19 cellular contexts compared by ENCODE assay signal in genomic region chr6:21404577-21404976, GRCh38.
DNase-seq lines count a peak whose midpoint lies in the region; ATAC-seq and TF ChIP-seq lines count a peak whose summit lies in the region.
"Had no signal": no experiment of that assay in that cellular context is flagged by ENCODE, and none has a peak within 500 bp of the region (broad histone marks: within the 10 kb centered on the region; RNA-seq: fewer than 3 reads in every experiment).

No MANE protein-coding gene starts in this region.

- no peak overlapping the region for H3K27ac Mint-ChIP-seq in activated T-cell treated with anti-CD3 and anti-CD28 coated beads, Interleukin-2, amount 50 U/mL, for 24 hours
- H3K27ac Mint-ChIP-seq: natural killer cell treated with Interleukin-12 subunit alpha and Interleukin-12 subunit beta and Interleukin-15 and Interleukin-18, amount 100 ng/mL, for 72 hours had no signal

- H3K4me3 ChIP-seq in heart left ventricle, result no peak overlapping the region
- H3K4me3 ChIP-seq: left lung had no signal

- intact Hi-C loops in heart left ventricle (cut with DNase I), result no loop called here

- no peaks in the 10 kb centered on the region for H3K9me3 Mint-ChIP-seq in activated T-cell treated with anti-CD3 and anti-CD28 coated beads, Interleukin-2, amount 50 U/mL, for 24 hours
- H3K9me3 Mint-ChIP-seq: natural killer cell treated with Interleukin-12 subunit alpha and Interleukin-12 subunit beta and Interleukin-15 and Interleukin-18, amount 100 ng/mL, for 72 hours had no signal

- no peaks in the 10 kb centered on the region for H3K36me3 ChIP-seq in heart left ventricle
- H3K36me3 ChIP-seq: left lung, WERI-Rb-1 had no signal

- H3K4me3 Mint-ChIP-seq in activated T-cell treated with anti-CD3 and anti-CD28 coated beads, Interleukin-2, amount 50 U/mL, for 24 hours, result no peak overlapping the region
- H3K4me3 Mint-ChIP-seq: natural killer cell treated with Interleukin-12 subunit alpha and Interleukin-12 subunit beta and Interleukin-15 and Interleukin-18, amount 100 ng/mL, for 72 hours had no signal

- H3K36me3 Mint-ChIP-seq in activated T-cell treated with anti-CD3 and anti-CD28 coated beads, Interleukin-2, amount 50 U/mL, for 24 hours (ENCODE audit: low read depth), result no peaks in the 10 kb centered on the region

- H3K4me1 ChIP-seq in heart left ventricle, result no peaks in the 10 kb centered on the region
- H3K4me1 ChIP-seq: left lung had no signal

- ATAC-seq in GM18499 (IDR thresholded peaks at IDR 0.05; ENCODE audit: insufficient read depth, unreplicated experiment), result peak; percentile 52
- peak; percentile 62 for ATAC-seq in GM21723 (IDR thresholded peaks at IDR 0.05; ENCODE audit: unreplicated experiment)
- ATAC-seq in HG03432 (IDR thresholded peaks at IDR 0.05; ENCODE audit: unreplicated experiment), result peak; percentile 76
- no peak for ATAC-seq in heart left ventricle
- ATAC-seq: left lung; natural killer cell treated with Interleukin-12 subunit alpha and Interleukin-12 subunit beta and Interleukin-15 and Interleukin-18, amount 100 ng/mL, for 72 hours; right cardiac atrium had no signal

- TF ChIP-seq POLR2A in heart left ventricle (IDR thresholded peaks at IDR 0.05), result no peak

- peaks cover 33% of the 10 kb centered on the region for H3K27me3 Mint-ChIP-seq in activated T-cell treated with anti-CD3 and anti-CD28 coated beads, Interleukin-2, amount 50 U/mL, for 24 hours

- DNase-seq in SKM-1 treated with dmso at 0.1 percent for 144 hours (lab: John Stamatoyannopoulos, UW; ENCODE audit: unreplicated experiment) (peak; percentile 70), SK-N-DZ (ENCODE audit: low spot score) (no peak), Ammon's horn (ENCODE audit: low spot score) (no peak), heart left ventricle (no peak)
- DNase-seq in activated T-cell treated with anti-CD3 and anti-CD28 coated beads, Interleukin-2, amount 50 U/mL, for 24 hours, result no peak
- DNase-seq: activated T-cell treated with anti-CD3 and anti-CD28 coated beads for 4 hours; hippocampal formation; NCI-H1092; NCI-H510A treated with DMSO at 0.1 percent for 48 hours; right cardiac atrium; stimulated activated CD4-positive, alpha-beta T cell treated with anti-CD3 and anti-CD28 coated beads, Interleukin-4, amount 100 ng/mL, for 1 hour; stimulated activated naive CD4-positive, alpha-beta T cell; WERI-Rb-1 had no signal

- no peaks in the 10 kb centered on the region for H3K27me3 ChIP-seq in heart left ventricle
- H3K27me3 ChIP-seq: left lung had no signal

- WGBS in heart left ventricle, 4 donors, result 73 to 92% (median 83%) methylated on average over 2 of the region's 2 CpGs

- TF ChIP-seq CTCF in heart left ventricle (IDR thresholded peaks at IDR 0.05), result no peak

- peaks cover 14% of the 10 kb centered on the region for H3K4me1 Mint-ChIP-seq in activated T-cell treated with anti-CD3 and anti-CD28 coated beads, Interleukin-2, amount 50 U/mL, for 24 hours (ENCODE audit: low read depth)

- H3K27ac ChIP-seq in heart left ventricle, result no peak overlapping the region
- H3K27ac ChIP-seq: epithelial cell of prostate, left lung, WERI-Rb-1 had no signal

- H3K9me3 ChIP-seq in heart left ventricle, result peaks cover 0 to 2% (median 0%) of the 10 kb centered on the region in 12 donors
- H3K9me3 ChIP-seq: left lung had no signal

Comparison
In these comparisons a context has a peak if more than half of its experiments do, and no peak if none do; other contexts are left out.
1. ATAC-seq: peak in GM18499 (single experiment), GM21723 (single experiment) and HG03432 (single experiment); none in heart left ventricle (0 of 4).